ENCODE assay signal across 1 cellular context in the genomic region with DNA sequence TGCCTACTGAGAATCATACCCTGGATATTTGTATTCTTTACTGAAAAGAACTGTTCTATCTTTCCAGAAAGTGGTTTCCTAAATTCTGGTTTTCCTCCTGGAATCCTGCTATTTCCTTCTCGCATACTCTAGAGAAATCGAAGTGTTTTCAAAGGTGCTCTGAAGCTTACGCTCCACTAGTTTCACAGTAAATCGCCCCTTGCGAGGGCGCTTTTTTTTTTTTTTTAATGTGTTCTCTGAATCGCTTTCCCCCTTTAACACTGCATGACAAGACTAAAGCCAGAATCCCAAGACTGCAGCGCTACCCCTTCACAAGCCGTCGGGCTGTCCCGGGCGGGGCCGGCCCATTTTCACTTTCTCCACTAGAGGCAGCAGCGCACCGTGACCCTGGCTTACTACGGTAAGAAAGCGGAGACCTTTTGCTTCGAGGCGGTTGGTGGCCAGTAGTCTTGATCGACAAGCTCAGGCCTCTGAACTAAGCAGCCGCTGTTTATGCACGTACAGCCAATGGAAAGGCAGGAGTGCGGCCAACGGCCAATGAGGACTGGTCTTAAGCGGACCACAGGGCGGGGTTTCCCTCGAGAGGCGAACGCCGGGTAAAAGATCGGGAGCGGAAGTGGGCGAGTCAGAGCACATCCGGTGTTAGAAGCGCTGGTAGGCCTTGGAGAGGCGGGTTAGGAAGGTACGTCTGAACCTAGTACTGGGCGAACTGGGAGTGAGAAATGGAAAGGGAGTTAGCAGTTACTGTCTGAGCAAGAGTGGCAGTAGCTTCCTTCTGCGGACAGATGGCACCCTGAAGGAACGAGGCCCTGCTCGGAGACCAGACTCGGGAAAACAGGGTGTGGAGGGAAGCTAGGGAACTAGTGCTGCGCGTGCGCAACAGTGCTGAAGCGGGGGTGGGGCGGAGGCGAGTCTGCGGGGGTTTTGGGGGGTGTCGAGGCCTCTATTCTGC.
A peak's percentile ranks its signal among the peaks of the same experiment; 100 is the strongest.
TF ChIP-seq lines count a peak whose summit lies in the region.

Gene TMBIM6, plus strand, starts transcription at position 628 of the 952 bp plus-strand sequence. CDS start 10,937 bp downstream, outside the sequence.

TF ChIP-seq in HepG2, 621 proteins besides CTCF, POLR2A, EP300 and RAD21 (continued from another document and continues in another):
- TF ChIP-seq, protein P1, sequence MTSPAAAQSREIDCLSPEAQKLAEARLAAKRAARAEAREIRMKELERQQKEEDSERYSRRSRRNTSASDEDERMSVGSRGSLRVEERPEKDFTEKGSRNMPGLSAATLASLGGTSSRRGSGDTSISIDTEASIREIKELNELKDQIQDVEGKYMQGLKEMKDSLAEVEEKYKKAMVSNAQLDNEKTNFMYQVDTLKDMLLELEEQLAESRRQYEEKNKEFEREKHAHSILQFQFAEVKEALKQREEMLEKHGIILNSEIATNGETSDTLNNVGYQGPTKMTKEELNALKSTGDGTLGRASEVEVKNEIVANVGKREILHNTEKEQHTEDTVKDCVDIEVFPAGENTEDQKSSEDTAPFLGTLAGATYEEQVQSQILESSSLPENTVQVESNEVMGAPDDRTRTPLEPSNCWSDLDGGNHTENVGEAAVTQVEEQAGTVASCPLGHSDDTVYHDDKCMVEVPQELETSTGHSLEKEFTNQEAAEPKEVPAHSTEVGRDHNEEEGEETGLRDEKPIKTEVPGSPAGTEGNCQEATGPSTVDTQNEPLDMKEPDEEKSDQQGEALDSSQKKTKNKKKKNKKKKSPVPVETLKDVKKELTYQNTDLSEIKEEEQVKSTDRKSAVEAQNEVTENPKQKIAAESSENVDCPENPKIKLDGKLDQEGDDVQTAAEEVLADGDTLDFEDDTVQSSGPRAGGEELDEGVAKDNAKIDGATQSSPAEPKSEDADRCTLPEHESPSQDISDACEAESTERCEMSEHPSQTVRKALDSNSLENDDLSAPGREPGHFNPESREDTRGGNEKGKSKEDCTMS (CRISPR knock-in tag; conservative IDR thresholded peaks at IDR 0.05): no peak; the same call in 1 of the 2 replicates
- no peak for TF ChIP-seq ZBTB8A (CRISPR knock-in tag; IDR thresholded peaks at IDR 0.05; ENCODE audit: borderline replicate concordance, low read depth)
- no peak; the same call in 1 of the 2 replicates for TF ChIP-seq RNF2 (conservative IDR thresholded peaks at IDR 0.05; ENCODE audit: low read depth)
- TF ChIP-seq HNRNPK (IDR thresholded peaks at IDR 0.05; ENCODE audit: low read depth, low read length, poor library complexity, severe bottlenecking): no peak
- peak; percentile 75; the same call in 1 of the 2 replicates for TF ChIP-seq MED1 (CRISPR knock-in tag; IDR thresholded peaks at IDR 0.05)
- peak; percentile 57 for TF ChIP-seq U2AF1 (optimal IDR thresholded peaks at IDR 0.05; ENCODE audit: low read depth, low read length)
- peak; percentile 65; the same call in 1 of the 2 replicates for TF ChIP-seq MTF2 (CRISPR knock-in tag; IDR thresholded peaks at IDR 0.05; ENCODE audit: borderline replicate concordance)
- no peak for TF ChIP-seq ARHGAP35 (CRISPR knock-in tag; IDR thresholded peaks at IDR 0.05; ENCODE audit: borderline replicate concordance)
- 0 out of 2 replicates have a peak, but pooled peaks have one; percentile 44 for TF ChIP-seq ZNF766 (CRISPR knock-in tag; IDR thresholded peaks at IDR 0.05; ENCODE audit: borderline replicate concordance)
- no peak for TF ChIP-seq NR3C1 (CRISPR knock-in tag; IDR thresholded peaks at IDR 0.05)
- TF ChIP-seq SMC3 (IDR thresholded peaks at IDR 0.05; ENCODE audit: low read length): no peak
- TF ChIP-seq HOXD1 (CRISPR knock-in tag; IDR thresholded peaks at IDR 0.05): no peak
- TF ChIP-seq GMEB1 (CRISPR knock-in tag; IDR thresholded peaks at IDR 0.05; ENCODE audit: borderline replicate concordance): peak; percentile 91
- no peak for TF ChIP-seq ZNF496 (CRISPR knock-in tag; IDR thresholded peaks at IDR 0.05; ENCODE audit: insufficient replicate concordance)
- TF ChIP-seq, protein P2, sequence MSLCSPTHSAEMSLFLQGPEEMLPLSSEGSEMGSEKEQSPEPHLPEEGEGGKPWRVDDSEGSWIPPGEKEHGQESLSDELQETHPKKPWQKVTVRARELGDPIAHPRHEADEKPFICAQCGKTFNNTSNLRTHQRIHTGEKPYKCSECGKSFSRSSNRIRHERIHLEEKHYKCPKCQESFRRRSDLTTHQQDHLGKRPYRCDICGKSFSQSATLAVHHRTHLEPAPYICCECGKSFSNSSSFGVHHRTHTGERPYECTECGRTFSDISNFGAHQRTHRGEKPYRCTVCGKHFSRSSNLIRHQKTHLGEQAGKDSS (CRISPR knock-in tag; IDR thresholded peaks at IDR 0.05; ENCODE audit: borderline replicate concordance, low read depth): peak; percentile 42; the same call in 1 of the 2 replicates
- no peak for TF ChIP-seq ZNF354B (CRISPR knock-in tag; IDR thresholded peaks at IDR 0.05)
- TF ChIP-seq, protein P3, sequence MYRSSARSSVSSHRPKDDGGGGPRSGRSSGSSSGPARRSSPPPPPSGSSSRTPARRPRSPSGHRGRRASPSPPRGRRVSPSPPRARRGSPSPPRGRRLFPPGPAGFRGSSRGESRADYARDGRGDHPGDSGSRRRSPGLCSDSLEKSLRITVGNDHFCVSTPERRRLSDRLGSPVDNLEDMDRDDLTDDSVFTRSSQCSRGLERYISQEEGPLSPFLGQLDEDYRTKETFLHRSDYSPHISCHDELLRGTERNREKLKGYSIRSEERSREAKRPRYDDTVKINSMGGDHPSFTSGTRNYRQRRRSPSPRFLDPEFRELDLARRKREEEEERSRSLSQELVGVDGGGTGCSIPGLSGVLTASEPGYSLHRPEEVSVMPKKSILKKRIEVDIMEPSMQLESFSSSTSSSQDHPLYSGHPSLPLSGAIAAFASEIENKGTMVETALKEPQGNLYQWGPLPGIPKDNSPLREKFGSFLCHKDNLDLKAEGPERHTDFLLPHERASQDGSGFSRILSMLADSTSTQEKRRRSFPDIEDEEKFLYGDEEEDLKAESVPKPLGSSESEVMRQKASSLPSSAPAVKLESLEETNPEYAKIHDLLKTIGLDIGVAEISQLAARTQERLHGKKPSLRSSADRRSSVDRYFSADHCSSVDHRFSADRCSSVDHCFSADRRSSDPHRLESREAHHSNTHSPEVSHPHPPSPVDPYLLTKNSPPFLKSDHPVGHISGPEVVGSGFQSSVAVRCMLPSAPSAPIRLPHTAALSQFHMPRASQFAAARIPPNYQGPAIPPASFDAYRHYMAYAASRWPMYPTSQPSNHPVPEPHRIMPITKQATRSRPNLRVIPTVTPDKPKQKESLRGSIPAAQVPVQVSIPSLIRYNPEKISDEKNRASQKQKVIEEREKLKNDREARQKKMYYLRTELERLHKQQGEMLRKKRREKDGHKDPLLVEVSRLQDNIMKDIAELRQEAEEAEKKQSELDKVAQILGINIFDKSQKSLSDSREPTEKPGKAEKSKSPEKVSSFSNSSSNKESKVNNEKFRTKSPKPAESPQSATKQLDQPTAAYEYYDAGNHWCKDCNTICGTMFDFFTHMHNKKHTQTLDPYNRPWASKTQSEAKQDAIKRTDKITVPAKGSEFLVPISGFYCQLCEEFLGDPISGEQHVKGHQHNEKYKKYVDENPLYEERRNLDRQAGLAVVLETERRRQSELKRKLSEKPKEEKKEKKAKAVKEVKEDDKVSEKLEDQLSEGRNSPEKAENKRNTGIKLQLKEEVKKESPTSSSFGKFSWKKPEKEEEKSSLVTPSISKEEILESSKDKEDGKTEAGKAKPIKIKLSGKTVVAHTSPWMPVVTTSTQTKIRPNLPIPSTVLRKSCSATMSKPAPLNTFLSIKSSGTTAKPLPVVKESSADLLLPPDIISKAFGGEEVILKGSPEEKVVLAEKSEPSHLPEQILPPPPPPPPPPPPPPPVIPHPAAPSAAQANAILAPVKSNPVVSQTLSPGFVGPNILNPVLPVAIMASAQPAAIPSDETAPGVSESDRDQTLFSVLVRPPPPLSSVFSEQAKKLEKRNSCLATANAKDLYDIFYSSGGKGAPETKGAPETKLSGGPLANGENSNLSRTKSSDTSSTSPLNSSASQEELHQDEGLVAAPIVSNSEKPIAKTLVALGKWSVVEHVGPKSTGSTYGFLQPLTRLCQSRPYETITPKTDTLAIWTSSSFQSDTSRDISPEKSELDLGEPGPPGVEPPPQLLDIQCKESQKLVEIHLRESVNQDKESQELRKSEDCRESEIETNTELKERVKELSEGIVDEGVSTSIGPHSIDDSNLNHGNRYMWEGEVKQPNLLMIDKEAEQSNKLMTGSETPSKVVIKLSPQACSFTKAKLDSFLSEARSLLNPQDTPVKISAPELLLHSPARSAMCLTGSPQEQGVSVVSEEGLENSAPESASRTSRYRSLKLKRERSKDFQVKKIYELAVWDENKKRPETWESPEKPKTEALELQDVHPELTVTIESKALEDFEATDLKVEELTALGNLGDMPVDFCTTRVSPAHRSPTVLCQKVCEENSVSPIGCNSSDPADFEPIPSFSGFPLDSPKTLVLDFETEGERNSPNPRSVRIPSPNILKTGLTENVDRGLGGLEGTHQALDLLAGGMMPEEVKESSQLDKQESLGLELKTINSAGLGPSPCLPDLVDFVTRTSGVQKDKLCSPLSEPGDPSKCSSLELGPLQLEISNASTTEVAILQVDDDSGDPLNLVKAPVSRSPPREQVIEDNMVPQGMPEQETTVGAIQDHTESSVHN (CRISPR knock-in tag; IDR thresholded peaks at IDR 0.05): peak; percentile 64; the same call in 1 of the 2 replicates
- no peak for TF ChIP-seq TBL1XR1 (IDR thresholded peaks at IDR 0.05; ENCODE audit: borderline replicate concordance, low read length, partially characterized antibody)
- TF ChIP-seq, protein P4, sequence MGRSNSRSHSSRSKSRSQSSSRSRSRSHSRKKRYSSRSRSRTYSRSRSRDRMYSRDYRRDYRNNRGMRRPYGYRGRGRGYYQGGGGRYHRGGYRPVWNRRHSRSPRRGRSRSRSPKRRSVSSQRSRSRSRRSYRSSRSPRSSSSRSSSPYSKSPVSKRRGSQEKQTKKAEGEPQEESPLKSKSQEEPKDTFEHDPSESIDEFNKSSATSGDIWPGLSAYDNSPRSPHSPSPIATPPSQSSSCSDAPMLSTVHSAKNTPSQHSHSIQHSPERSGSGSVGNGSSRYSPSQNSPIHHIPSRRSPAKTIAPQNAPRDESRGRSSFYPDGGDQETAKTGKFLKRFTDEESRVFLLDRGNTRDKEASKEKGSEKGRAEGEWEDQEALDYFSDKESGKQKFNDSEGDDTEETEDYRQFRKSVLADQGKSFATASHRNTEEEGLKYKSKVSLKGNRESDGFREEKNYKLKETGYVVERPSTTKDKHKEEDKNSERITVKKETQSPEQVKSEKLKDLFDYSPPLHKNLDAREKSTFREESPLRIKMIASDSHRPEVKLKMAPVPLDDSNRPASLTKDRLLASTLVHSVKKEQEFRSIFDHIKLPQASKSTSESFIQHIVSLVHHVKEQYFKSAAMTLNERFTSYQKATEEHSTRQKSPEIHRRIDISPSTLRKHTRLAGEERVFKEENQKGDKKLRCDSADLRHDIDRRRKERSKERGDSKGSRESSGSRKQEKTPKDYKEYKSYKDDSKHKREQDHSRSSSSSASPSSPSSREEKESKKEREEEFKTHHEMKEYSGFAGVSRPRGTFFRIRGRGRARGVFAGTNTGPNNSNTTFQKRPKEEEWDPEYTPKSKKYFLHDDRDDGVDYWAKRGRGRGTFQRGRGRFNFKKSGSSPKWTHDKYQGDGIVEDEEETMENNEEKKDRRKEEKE (IDR thresholded peaks at IDR 0.05): no peak
- TF ChIP-seq ZMAT3 (CRISPR knock-in tag; conservative IDR thresholded peaks at IDR 0.05): 0 out of 2 replicates have a peak, but pooled peaks have one; percentile 24
- TF ChIP-seq SIN3A (IDR thresholded peaks at IDR 0.05; ENCODE audit: borderline replicate concordance, low read depth, low read length): peak; percentile 73; the same call in 1 of the 2 replicates
- no peak for TF ChIP-seq ZNF768 (CRISPR knock-in tag; IDR thresholded peaks at IDR 0.05)
- TF ChIP-seq JUN (CRISPR knock-in tag; IDR thresholded peaks at IDR 0.05): no peak
- no peak for TF ChIP-seq ZNF672 (CRISPR knock-in tag; IDR thresholded peaks at IDR 0.05)
- peak; percentile 93 for TF ChIP-seq POLR2AphosphoS2 (IDR thresholded peaks at IDR 0.05; ENCODE audit: low read depth, low read length)
- TF ChIP-seq, protein P5, sequence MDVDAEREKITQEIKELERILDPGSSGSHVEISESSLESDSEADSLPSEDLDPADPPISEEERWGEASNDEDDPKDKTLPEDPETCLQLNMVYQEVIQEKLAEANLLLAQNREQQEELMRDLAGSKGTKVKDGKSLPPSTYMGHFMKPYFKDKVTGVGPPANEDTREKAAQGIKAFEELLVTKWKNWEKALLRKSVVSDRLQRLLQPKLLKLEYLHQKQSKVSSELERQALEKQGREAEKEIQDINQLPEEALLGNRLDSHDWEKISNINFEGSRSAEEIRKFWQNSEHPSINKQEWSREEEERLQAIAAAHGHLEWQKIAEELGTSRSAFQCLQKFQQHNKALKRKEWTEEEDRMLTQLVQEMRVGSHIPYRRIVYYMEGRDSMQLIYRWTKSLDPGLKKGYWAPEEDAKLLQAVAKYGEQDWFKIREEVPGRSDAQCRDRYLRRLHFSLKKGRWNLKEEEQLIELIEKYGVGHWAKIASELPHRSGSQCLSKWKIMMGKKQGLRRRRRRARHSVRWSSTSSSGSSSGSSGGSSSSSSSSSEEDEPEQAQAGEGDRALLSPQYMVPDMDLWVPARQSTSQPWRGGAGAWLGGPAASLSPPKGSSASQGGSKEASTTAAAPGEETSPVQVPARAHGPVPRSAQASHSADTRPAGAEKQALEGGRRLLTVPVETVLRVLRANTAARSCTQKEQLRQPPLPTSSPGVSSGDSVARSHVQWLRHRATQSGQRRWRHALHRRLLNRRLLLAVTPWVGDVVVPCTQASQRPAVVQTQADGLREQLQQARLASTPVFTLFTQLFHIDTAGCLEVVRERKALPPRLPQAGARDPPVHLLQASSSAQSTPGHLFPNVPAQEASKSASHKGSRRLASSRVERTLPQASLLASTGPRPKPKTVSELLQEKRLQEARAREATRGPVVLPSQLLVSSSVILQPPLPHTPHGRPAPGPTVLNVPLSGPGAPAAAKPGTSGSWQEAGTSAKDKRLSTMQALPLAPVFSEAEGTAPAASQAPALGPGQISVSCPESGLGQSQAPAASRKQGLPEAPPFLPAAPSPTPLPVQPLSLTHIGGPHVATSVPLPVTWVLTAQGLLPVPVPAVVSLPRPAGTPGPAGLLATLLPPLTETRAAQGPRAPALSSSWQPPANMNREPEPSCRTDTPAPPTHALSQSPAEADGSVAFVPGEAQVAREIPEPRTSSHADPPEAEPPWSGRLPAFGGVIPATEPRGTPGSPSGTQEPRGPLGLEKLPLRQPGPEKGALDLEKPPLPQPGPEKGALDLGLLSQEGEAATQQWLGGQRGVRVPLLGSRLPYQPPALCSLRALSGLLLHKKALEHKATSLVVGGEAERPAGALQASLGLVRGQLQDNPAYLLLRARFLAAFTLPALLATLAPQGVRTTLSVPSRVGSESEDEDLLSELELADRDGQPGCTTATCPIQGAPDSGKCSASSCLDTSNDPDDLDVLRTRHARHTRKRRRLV (CRISPR knock-in tag; IDR thresholded peaks at IDR 0.05): no peak
- no peak for TF ChIP-seq ADNP (CRISPR knock-in tag; IDR thresholded peaks at IDR 0.05)
- no peak; the same call in 1 of the 2 replicates for TF ChIP-seq ARID2 (CRISPR knock-in tag; IDR thresholded peaks at IDR 0.05; ENCODE audit: borderline replicate concordance)
- no peak for TF ChIP-seq GTF2F1 (IDR thresholded peaks at IDR 0.05; ENCODE audit: low read length)
